Comparison of ENCODE assay signal across 1 cellular context in genomic region chr17:45894022-45894784, GRCh38.
TF ChIP-seq lines count a peak whose summit lies in the region.

Gene MAPT (plus strand): TSS chr17:45894554. CDS start chr17:45962338, 67,784 bp downstream.

TF ChIP-seq in HEK293, 187 proteins besides CTCF, POLR2A, EP300 and RAD21 (continued from another document and continues in another):
- no peak for TF ChIP-seq ZNF16 (tag by site-specific recombination; IDR thresholded peaks at IDR 0.05; ENCODE audit: low read depth)
- TF ChIP-seq ZNF561 (tag by site-specific recombination; IDR thresholded peaks at IDR 0.05; ENCODE audit: borderline replicate concordance) = peak; percentile 93
- TF ChIP-seq IKZF3 (tag by site-specific recombination; IDR thresholded peaks at IDR 0.05) = peak; percentile 71
- TF ChIP-seq ZNF664 (tag by site-specific recombination; IDR thresholded peaks at IDR 0.05) = no peak
- peak; percentile 65 for TF ChIP-seq ZEB2 (tag by site-specific recombination; IDR thresholded peaks at IDR 0.05)
- no peak for TF ChIP-seq ZNF645 (tag by site-specific recombination; IDR thresholded peaks at IDR 0.05)
- peak; percentile 89 for TF ChIP-seq GLIS2 (tag by site-specific recombination; IDR thresholded peaks at IDR 0.05)
- no peak for TF ChIP-seq ZNF513 (tag by site-specific recombination; IDR thresholded peaks at IDR 0.05)
- TF ChIP-seq ZSCAN23 (tag by site-specific recombination; IDR thresholded peaks at IDR 0.05) = no peak
- no peak for TF ChIP-seq REST (tag by site-specific recombination; IDR thresholded peaks at IDR 0.05)
- no peak for TF ChIP-seq ZNF302 (tag by site-specific recombination; IDR thresholded peaks at IDR 0.05; ENCODE audit: low read depth)
- TF ChIP-seq YY2 (tag by site-specific recombination; IDR thresholded peaks at IDR 0.05) = no peak
- TF ChIP-seq ZNF610 (tag by site-specific recombination; IDR thresholded peaks at IDR 0.05; ENCODE audit: borderline replicate concordance) = no peak
- no peak for TF ChIP-seq ZNF175 (tag by site-specific recombination; IDR thresholded peaks at IDR 0.05)
- TF ChIP-seq ZNF701 (tag by site-specific recombination; IDR thresholded peaks at IDR 0.05) = no peak
- no peak for TF ChIP-seq SETDB1 (IDR thresholded peaks at IDR 0.05; ENCODE audit: insufficient read length, low read length)
- peak; percentile 68; the same call in 1 of the 2 replicates for TF ChIP-seq ZBTB44 (tag by site-specific recombination; IDR thresholded peaks at IDR 0.05)
- TF ChIP-seq PRDM6 (tag by site-specific recombination; IDR thresholded peaks at IDR 0.05) = no peak
- peak; percentile 93 for TF ChIP-seq ZBTB26 (tag by site-specific recombination; optimal IDR thresholded peaks at IDR 0.05)
- no peak for TF ChIP-seq ZNF18 (tag by site-specific recombination; IDR thresholded peaks at IDR 0.05)
- no peak for TF ChIP-seq YY1 (tag by site-specific recombination; IDR thresholded peaks at IDR 0.05)
- TF ChIP-seq KLF16 (tag by site-specific recombination; IDR thresholded peaks at IDR 0.05) = peak; percentile 83; the same call in 1 of the 2 replicates
- no peak for TF ChIP-seq HOXA7 (CRISPR knock-in tag; IDR thresholded peaks at IDR 0.05; ENCODE audit: borderline replicate concordance)
- no peak for TF ChIP-seq ZBTB49 (tag by site-specific recombination; IDR thresholded peaks at IDR 0.05; ENCODE audit: low read depth)
- TF ChIP-seq ZBTB10 (tag by site-specific recombination; IDR thresholded peaks at IDR 0.05) = peak; percentile 75; the same call in 1 of the 2 replicates
- TF ChIP-seq ZNF544 (tag by site-specific recombination; IDR thresholded peaks at IDR 0.05) = no peak
- TF ChIP-seq ZNF555 (tag by site-specific recombination; conservative IDR thresholded peaks at IDR 0.05) = no peak
- no peak for TF ChIP-seq ZNF26 (tag by site-specific recombination; IDR thresholded peaks at IDR 0.05)
- peak; percentile 49; the same call in 1 of the 2 replicates for TF ChIP-seq SP7 (tag by site-specific recombination; IDR thresholded peaks at IDR 0.05)
- no peak for TF ChIP-seq ZNF239 (tag by site-specific recombination; IDR thresholded peaks at IDR 0.05)
- TF ChIP-seq ZFP69B (tag by site-specific recombination; IDR thresholded peaks at IDR 0.05) = peak; percentile 72
- peak; percentile 96 for TF ChIP-seq ZNF660 (tag by site-specific recombination; IDR thresholded peaks at IDR 0.05)
- TF ChIP-seq OSR2 (tag by site-specific recombination; IDR thresholded peaks at IDR 0.05) = 0 out of 2 replicates have a peak, but pooled peaks have one; percentile 43
- no peak for TF ChIP-seq ZNF426 (tag by site-specific recombination; IDR thresholded peaks at IDR 0.05)
- TF ChIP-seq ZNF184 (tag by site-specific recombination; IDR thresholded peaks at IDR 0.05) = no peak; the same call in 1 of the 2 replicates
- TF ChIP-seq AEBP2 (tag by site-specific recombination; IDR thresholded peaks at IDR 0.05; ENCODE audit: borderline replicate concordance) = no peak
- TF ChIP-seq ZFHX2 (tag by site-specific recombination; conservative IDR thresholded peaks at IDR 0.05) = peak; percentile 99
- no peak for TF ChIP-seq ZNF19 (tag by site-specific recombination; IDR thresholded peaks at IDR 0.05; ENCODE audit: low read depth)
